Comparison of ENCODE assay signal across 8 cellular contexts in the genomic region with DNA sequence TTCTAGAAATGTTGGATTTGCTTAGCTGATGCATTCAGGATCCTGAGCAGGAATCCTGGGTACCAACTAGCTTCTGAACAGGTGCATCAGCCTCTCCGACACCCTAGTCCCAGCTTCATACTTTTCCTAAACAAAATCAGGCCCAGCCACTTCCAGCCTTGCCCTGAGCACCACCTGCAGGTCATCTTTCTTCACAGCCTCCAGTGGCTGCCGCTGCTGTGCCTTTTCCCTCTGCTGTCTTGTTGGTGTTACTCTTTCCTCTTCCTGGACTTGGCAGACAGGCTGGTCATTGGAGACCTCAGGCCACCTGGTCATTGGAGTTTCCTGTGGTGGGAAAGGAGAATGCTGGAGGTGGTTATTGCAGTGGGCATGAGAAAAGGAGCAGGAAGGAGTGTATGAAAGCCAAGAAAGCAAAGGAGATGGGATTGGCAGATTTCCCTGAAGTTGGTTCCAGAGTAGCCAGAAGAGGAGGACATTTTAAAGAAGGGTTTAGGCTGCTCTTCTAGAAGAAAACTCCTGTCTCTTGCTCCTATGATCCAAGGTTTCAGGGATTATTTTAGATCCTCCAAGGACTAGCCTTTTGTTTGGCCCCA. TPM values are rescaled to one million over a fixed set of nuclear protein-coding genes. Genes with fewer than 3 reads are reported as not detected.
DNase-seq lines count a peak whose midpoint lies in the region; ATAC-seq and TF ChIP-seq lines count a peak whose summit lies in the region.

No MANE protein-coding gene starts in this region.

- H3K9ac ChIP-seq in KMS-11: no peak overlapping the region
- H3K9ac ChIP-seq in skeletal muscle tissue (ENCODE audit: low read depth in 1 of 3, low read length in 3 of 3): no peak overlapping the region

- no peak overlapping the region for H3K4me3 ChIP-seq in KMS-11 (IDR thresholded peaks at IDR 0.05; ENCODE audit: insufficient read depth, low read depth, low read length)
- H3K4me3 ChIP-seq in WERI-Rb-1 (ENCODE audit: low read depth, low read length): no peak overlapping the region
- no peak overlapping the region for H3K4me3 ChIP-seq in skeletal muscle tissue (ENCODE audit: low read length in 3 of 3)

- H3K27me3 ChIP-seq in KMS-11 (ENCODE audit: insufficient read depth, low read depth): no peaks in the 10 kb centered on the region
- no peaks in the 10 kb centered on the region for H3K27me3 ChIP-seq in WERI-Rb-1 (ENCODE audit: insufficient read depth, low read depth, severe bottlenecking)
- no peaks in the 10 kb centered on the region for H3K27me3 ChIP-seq in skeletal muscle tissue (ENCODE audit: control insufficient read depth in 3 of 3, insufficient read depth in 3 of 3, low read length in 3 of 3)

- no peaks in the 10 kb centered on the region for H4K20me1 ChIP-seq in KMS-11 (ENCODE audit: insufficient read depth)

- H3K9me3 ChIP-seq in WERI-Rb-1 (ENCODE audit: severe bottlenecking) (no peaks in the 10 kb centered on the region), skeletal muscle tissue (ENCODE audit: control insufficient read depth in 3 of 3, low read length in 3 of 3) (no peaks in the 10 kb centered on the region)

- TF ChIP-seq CTCF in KMS-11 (conservative IDR thresholded peaks at IDR 0.05; ENCODE audit: low read depth, low read length): peak; percentile 47
- TF ChIP-seq CTCF in WERI-Rb-1 (IDR thresholded peaks at IDR 0.05; ENCODE audit: low read depth, low read length): peak; percentile 87

- no peaks in the 10 kb centered on the region for H3K4me1 ChIP-seq in KMS-11 (ENCODE audit: low read depth, poor library complexity, severe bottlenecking)
- peaks cover 5 to 9% (median 6%) of the 10 kb centered on the region in 3 donors for H3K4me1 ChIP-seq in skeletal muscle tissue (ENCODE audit: control insufficient read depth in 3 of 3, insufficient read depth in 3 of 3, low read length in 3 of 3)

- H3K4me2 ChIP-seq in KMS-11: no peak overlapping the region

- intact Hi-C loops in Right ventricle myocardium superior (cut with DNase I): no loop called here

- H3K27ac ChIP-seq in KMS-11: no peak overlapping the region
- H3K27ac ChIP-seq in WERI-Rb-1: no peak overlapping the region
- peak overlapping the region; percentile 20 for H3K27ac ChIP-seq in skeletal muscle tissue (ENCODE audit: low read depth, low read length)

- DNase-seq in EH (ENCODE audit: low read depth) (peak; percentile 55), WERI-Rb-1 (peak; percentile 64), Right ventricle myocardium superior (peak; percentile 54), mesenteric fat pad (ENCODE audit: low spot score) (no peak), dedifferentiated amniotic fluid mesenchymal stem cell (ENCODE audit: extremely low spot score) (no peak), DMS79 (lab: John Stamatoyannopoulos, UW) (no peak)

- H2AFZ ChIP-seq in KMS-11 (ENCODE audit: low read depth): no peak overlapping the region

- H3K36me3 ChIP-seq in KMS-11 (ENCODE audit: insufficient read depth) (peaks cover 8% of the 10 kb centered on the region; the same call in 1 of the 2 replicates), WERI-Rb-1 (peaks cover 49% of the 10 kb centered on the region), skeletal muscle tissue (ENCODE audit: control insufficient read depth in 3 of 3, insufficient read depth in 3 of 3, low read length in 3 of 3) (peaks cover 13 to 23% (median 22%) of the 10 kb centered on the region in 3 donors)

- ATAC-seq in Right ventricle myocardium superior (ENCODE audit: poor library complexity): peak; percentile 80

- H3K79me2 ChIP-seq in KMS-11 (ENCODE audit: insufficient read depth, low read depth): no peaks in the 10 kb centered on the region

RNA-seq across cellular contexts. Expression of a gene that starts 48.2 kb away (rescaled TPM):
- 13.3 TPM for total RNA-seq in Right ventricle myocardium superior
- total RNA-seq in skeletal muscle tissue: 11.0 TPM
- 43.0 TPM for total RNA-seq in mesenteric fat pad

Comparison
In these comparisons a context has a peak if more than half of its experiments do, and no peak if none do; other contexts are left out.
1. DNase-seq: peak in EH (single experiment), WERI-Rb-1 (single experiment) and Right ventricle myocardium superior (single experiment); none in mesenteric fat pad (single experiment), dedifferentiated amniotic fluid mesenchymal stem cell (single experiment) and DMS79 (single experiment).